Comparison of ENCODE assay signal across 14 cellular contexts in genomic region chr12:128459067-128459466, GRCh38.
DNase-seq lines count a peak whose midpoint lies in the region; ATAC-seq and TF ChIP-seq lines count a peak whose summit lies in the region.
"Had no signal": no experiment of that assay in that cellular context is flagged by ENCODE, and none has a peak within 500 bp of the region (broad histone marks: within the 10 kb centered on the region; RNA-seq: fewer than 3 reads in every experiment).

No MANE protein-coding gene starts in this region.

- H3K27me3 ChIP-seq in H7 (ENCODE audit: control insufficient read depth, insufficient read depth, low read length) = no peaks in the 10 kb centered on the region
- no peaks in the 10 kb centered on the region for H3K27me3 ChIP-seq in NT2/D1 (ENCODE audit: insufficient read depth, insufficient read length)
- no peaks in the 10 kb centered on the region for H3K27me3 ChIP-seq in mesendoderm (ENCODE audit: insufficient read depth, low read length, poor library complexity)
- no peaks in the 10 kb centered on the region for H3K27me3 ChIP-seq in tibial artery
- H3K27me3 ChIP-seq: BLaER1 had no signal

- no peak overlapping the region for H2BK120ac ChIP-seq in mesendoderm (ENCODE audit: low read depth, low read length)

- TF ChIP-seq CTCF in tibial artery (IDR thresholded peaks at IDR 0.05) = no peak

- H2BK15ac ChIP-seq in mesendoderm (replicated peaks; ENCODE audit: low read depth) = no peak overlapping the region

- H3K4me3 ChIP-seq in H7 (ENCODE audit: insufficient read depth, low read depth, low read length) (no peak overlapping the region), NT2/D1 (ENCODE audit: insufficient read length, low read depth) (no peak overlapping the region), mesendoderm (ENCODE audit: low read length) (no peak overlapping the region), tibial artery (no peak overlapping the region)
- H3K4me3 ChIP-seq: BLaER1 had no signal

- H2AK5ac ChIP-seq in mesendoderm (ENCODE audit: low read length) = no peak overlapping the region

- no peak overlapping the region for H3K4ac ChIP-seq in mesendoderm (ENCODE audit: low read depth, low read length)

- H4K5ac ChIP-seq in mesendoderm (ENCODE audit: low read length) = no peak overlapping the region

- H3K23ac ChIP-seq in mesendoderm (ENCODE audit: low read length) = no peak overlapping the region

- H3K9ac ChIP-seq in NT2/D1 (ENCODE audit: insufficient read length, low read depth) (no peak overlapping the region), mesendoderm (ENCODE audit: low read length) (no peak overlapping the region)
- H3K9ac ChIP-seq: BLaER1 had no signal

- H3K79me2 ChIP-seq in mesendoderm (ENCODE audit: control insufficient read depth, insufficient read depth, low read length) = no peaks in the 10 kb centered on the region

- no CpG with 5 or more reads among the region's 1 CpG for WGBS in mesendoderm (ENCODE audit: extremely low coverage, insufficient coverage, low lambda C conversion rate)

- H3K4me2 ChIP-seq in mesendoderm (ENCODE audit: low read length) = no peak overlapping the region
- H3K4me2 ChIP-seq: BLaER1 had no signal

- no peaks in the 10 kb centered on the region for H3K36me3 ChIP-seq in H7 (replicated peaks; ENCODE audit: control insufficient read depth, insufficient read depth, low read length)
- no peaks in the 10 kb centered on the region for H3K36me3 ChIP-seq in NT2/D1 (ENCODE audit: insufficient read depth, insufficient read length, low read length)
- no peaks in the 10 kb centered on the region for H3K36me3 ChIP-seq in mesendoderm (ENCODE audit: control insufficient read depth, insufficient read depth, low read length)
- H3K36me3 ChIP-seq in tibial artery = no peaks in the 10 kb centered on the region
- H3K36me3 ChIP-seq: BLaER1 had no signal

- DNase-seq in H7 = peak; percentile 41
- peak; percentile 94 for DNase-seq in NT2/D1 (ENCODE audit: low read depth, low spot score)
- DNase-seq in iPS DF 4.7 (ENCODE audit: extremely low read depth, low spot score) = peak; percentile 69
- peak; percentile 69 for DNase-seq in mesendoderm
- DNase-seq in NCI-H146 treated with DMSO at 0.1 percent for 48 hours (lab: John Stamatoyannopoulos, UW; ENCODE audit: unreplicated experiment) = no peak
- no peak for DNase-seq in tibial artery
- DNase-seq: 8988T; AML-193; Caco-2; CD8-positive, alpha-beta memory T cell; DND-41; GF-D8 had no signal

- no peak overlapping the region for H3K27ac ChIP-seq in mesendoderm (ENCODE audit: low read depth, low read length)
- H3K27ac ChIP-seq in tibial artery = no peak overlapping the region
- H3K27ac ChIP-seq: BLaER1 had no signal

- no peak overlapping the region for H3K56ac ChIP-seq in mesendoderm (ENCODE audit: low read length)

- intact Hi-C loops in tibial artery (cut with DNase I; ENCODE audit: low total_unique reads) = no loop called here

- no peak for ATAC-seq in GM18502 (IDR thresholded peaks at IDR 0.05; ENCODE audit: poor library complexity, unreplicated experiment)

- H3K9me3 ChIP-seq in NT2/D1 (ENCODE audit: insufficient read depth, low read length) (peaks cover 6% of the 10 kb centered on the region; the same call in 1 of the 2 replicates), tibial artery (no peaks in the 10 kb centered on the region)
- H3K9me3 ChIP-seq: BLaER1, Caco-2 had no signal

- H3K4me1 ChIP-seq in NT2/D1 (ENCODE audit: insufficient read depth, insufficient read length) (peaks cover 4% of the 10 kb centered on the region), mesendoderm (ENCODE audit: control insufficient read depth, low read depth, low read length) (no peaks in the 10 kb centered on the region), tibial artery (no peaks in the 10 kb centered on the region)
- H3K4me1 ChIP-seq: BLaER1, Caco-2 had no signal

- no peak overlapping the region for H3K18ac ChIP-seq in mesendoderm (ENCODE audit: low read length)

- H2BK5ac ChIP-seq in mesendoderm (ENCODE audit: low read length) = no peak overlapping the region

- no peak overlapping the region for H4K8ac ChIP-seq in mesendoderm (ENCODE audit: low read depth, low read length)

- no peaks in the 10 kb centered on the region for H3K79me1 ChIP-seq in mesendoderm (ENCODE audit: low read length)

Comparison
In these comparisons a context has a peak if more than half of its experiments do, and no peak if none do; other contexts are left out.
1. DNase-seq: peak in H7 (single experiment), NT2/D1 (single experiment), iPS DF 4.7 (single experiment) and mesendoderm (single experiment); none in NCI-H146 treated with DMSO at 0.1 percent for 48 hours (single experiment) and tibial artery (0 of 2).